Comparison of ENCODE assay signal across 16 cellular contexts in the genomic region with DNA sequence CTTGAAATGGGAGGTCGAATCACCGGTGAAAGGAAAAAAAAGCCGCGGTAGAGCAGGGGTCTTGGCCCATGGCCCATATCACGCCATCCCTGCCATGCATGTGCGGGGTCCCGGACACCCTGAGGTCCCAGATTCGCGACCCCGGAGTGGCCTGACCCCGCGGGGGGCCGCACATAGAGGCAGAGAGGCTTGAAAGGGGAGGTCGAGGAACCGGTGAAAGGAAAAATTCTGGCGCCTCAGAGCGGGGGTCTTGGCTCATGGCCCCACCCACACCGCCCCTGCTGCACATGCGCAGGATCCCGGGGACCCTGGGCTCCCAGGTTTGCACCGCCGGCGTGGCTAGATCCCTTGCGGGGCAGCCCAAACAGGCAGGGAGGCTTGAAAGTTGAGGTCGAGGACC.
DNase-seq lines count a peak whose midpoint lies in the region; ATAC-seq and TF ChIP-seq lines count a peak whose summit lies in the region.
"Had no signal": no experiment of that assay in that cellular context is flagged by ENCODE, and none has a peak within 500 bp of the region (broad histone marks: within the 10 kb centered on the region; RNA-seq: fewer than 3 reads in every experiment).

No MANE protein-coding gene starts in this region.

- no peak for TF ChIP-seq EP300 in Ishikawa (IDR thresholded peaks at IDR 0.05; ENCODE audit: borderline replicate concordance)

- no peak for TF ChIP-seq CTCF in PC-3 (conservative IDR thresholded peaks at IDR 0.05; ENCODE audit: low read depth, low read length)

- H3K9me3 ChIP-seq in PC-3 (ENCODE audit: low read length): no peaks in the 10 kb centered on the region

- peak overlapping the region; percentile 33; the same call in 1 of the 2 replicates for H3K4me2 ChIP-seq in PC-3 (ENCODE audit: low read length)
- H3K4me2 ChIP-seq: BLaER1 had no signal

- intact Hi-C loops in PC-3 (cut with micrococcal nuclease): no loop called here

- 0 out of 2 replicates have a peak overlapping the region, but pooled peaks have one; percentile 2 for H3K4me3 ChIP-seq in PC-3 (ENCODE audit: low read length)
- H3K4me3 ChIP-seq: BLaER1, GM23248 had no signal

- no TSS peak for BruUV-seq in PC-3 (replicated peaks; lab: Mats Ljungman, UMichigan)

- H3K27ac ChIP-seq in PC-3 (ENCODE audit: low read length): no peak overlapping the region
- H3K27ac ChIP-seq: BLaER1, GM23248 had no signal

- no peaks in the 10 kb centered on the region for H3K9me2 ChIP-seq in PC-3 (replicated peaks; ENCODE audit: low read length)

- DNase-seq in NCI-H2227 (lab: John Stamatoyannopoulos, UW; ENCODE audit: unreplicated experiment) (peak; percentile 11), NCI-H2227 treated with DMSO at 0.1 percent for 48 hours (lab: John Stamatoyannopoulos, UW) (no peak), Daoy (ENCODE audit: low read depth) (peak; percentile 59), PC-3 (no peak), inferior parietal cortex (ENCODE audit: extremely low spot score) (no peak)
- DNase-seq in stimulated activated CD8-positive, alpha-beta memory T cell treated with anti-CD3 and anti-CD28 coated beads, Interleukin-4, amount 100 ng/mL, for 48 hours: no peak
- DNase-seq: AML-193; CD8-positive, alpha-beta memory T cell; DMS79; EL; GDM1; GM23248; IMR-90 had no signal

- no peak for TF ChIP-seq RAD21 in Ishikawa (IDR thresholded peaks at IDR 0.05; ENCODE audit: low read depth)

- CTCF ChIA-PET in PC-3 (lab: Charles Lee): no interaction called here

- peaks cover 14% of the 10 kb centered on the region; the same call in 1 of the 2 replicates for H3K4me1 ChIP-seq in PC-3 (ENCODE audit: insufficient read depth, low read length)
- H3K4me1 ChIP-seq: BLaER1 had no signal

- no peaks in the 10 kb centered on the region for H4K20me1 ChIP-seq in PC-3 (ENCODE audit: low read length)
- H4K20me1 ChIP-seq: BLaER1 had no signal

- no peaks in the 10 kb centered on the region for H3K36me3 ChIP-seq in PC-3 (ENCODE audit: low read depth, low read length)
- H3K36me3 ChIP-seq: BLaER1 had no signal

- no peak overlapping the region for H3K9ac ChIP-seq in PC-3 (ENCODE audit: low read length)
- H3K9ac ChIP-seq: BLaER1, GM23248 had no signal

- no peak overlapping the region for H2AFZ ChIP-seq in PC-3 (ENCODE audit: low read length)
- H2AFZ ChIP-seq: GM23248 had no signal

- POLR2A ChIA-PET in PC-3 (lab: Charles Lee; ENCODE audit: unreplicated experiment): no interaction called here

- ATAC-seq in PC-3 (no peak), GM18873 (IDR thresholded peaks at IDR 0.05; ENCODE audit: low FRiP score, unreplicated experiment) (no peak)

- H3F3A ChIP-seq in PC-3 (ENCODE audit: low read length, unreplicated experiment): no peaks in the 10 kb centered on the region

- peaks cover 59% of the 10 kb centered on the region for H3K27me3 ChIP-seq in PC-3 (ENCODE audit: low read length)
- H3K27me3 ChIP-seq: BLaER1 had no signal

- H3K79me2 ChIP-seq in PC-3 (ENCODE audit: low read length): no peaks in the 10 kb centered on the region

TF ChIP-seq in Ishikawa, 13 proteins besides CTCF, POLR2A, EP300 and RAD21:
- TF ChIP-seq TCF12 (IDR thresholded peaks at IDR 0.05; ENCODE audit: low read depth) (no peak), ZBTB7A (IDR thresholded peaks at IDR 0.05; ENCODE audit: low read depth) (peak; percentile 8; the same call in 1 of the 2 replicates)

Comparison
In these comparisons a context has a peak if more than half of its experiments do, and no peak if none do; other contexts are left out.
1. DNase-seq: peak in NCI-H2227 (single experiment) and Daoy (single experiment); none in NCI-H2227 treated with DMSO at 0.1 percent for 48 hours (single experiment), PC-3 (single experiment), inferior parietal cortex (single experiment) and stimulated activated CD8-positive, alpha-beta memory T cell treated with anti-CD3 and anti-CD28 coated beads, Interleukin-4, amount 100 ng/mL, for 48 hours (single experiment).